In genomic region chr3:130893240-130894129, GRCh38 we compare ENCODE assay signal across 1 cellular context.
TF ChIP-seq lines count a peak whose summit lies in the region.

TSS of gene ATP2C1 (plus strand) at chr3:130894084. CDS start at chr3:130894770, 686 bp downstream.

TF ChIP-seq in HepG2, 621 proteins besides CTCF, POLR2A, EP300 and RAD21 (continued from another document and continues in another):
- TF ChIP-seq ZBTB40 (IDR thresholded peaks at IDR 0.05) (no peak), ZBTB40 (CRISPR knock-in tag; IDR thresholded peaks at IDR 0.05) (peak; percentile 81), ZNF772 (CRISPR knock-in tag; IDR thresholded peaks at IDR 0.05) (peak; percentile 85; the same call in 1 of the 2 replicates), ZZZ3 (CRISPR knock-in tag; IDR thresholded peaks at IDR 0.05; ENCODE audit: borderline replicate concordance) (no peak; the same call in 1 of the 2 replicates), BCL6 (CRISPR knock-in tag; IDR thresholded peaks at IDR 0.05) (no peak), ZNF281 (CRISPR knock-in tag; IDR thresholded peaks at IDR 0.05; ENCODE audit: borderline replicate concordance) (no peak), CCDC6 (CRISPR knock-in tag; IDR thresholded peaks at IDR 0.05) (no peak), DR1 (CRISPR knock-in tag; IDR thresholded peaks at IDR 0.05) (peak; percentile 42; the same call in 1 of the 2 replicates), E2F1 (CRISPR knock-in tag; IDR thresholded peaks at IDR 0.05) (no peak), ZNF253 (CRISPR knock-in tag; IDR thresholded peaks at IDR 0.05; ENCODE audit: borderline replicate concordance) (no peak), PRDM15 (CRISPR knock-in tag; IDR thresholded peaks at IDR 0.05) (0 out of 2 replicates have a peak, but pooled peaks have one; percentile 69), GABPA (IDR thresholded peaks at IDR 0.05; ENCODE audit: low read depth, low read length) (peak; percentile 61; the same call in 1 of the 2 replicates), GABPA (CRISPR knock-in tag; IDR thresholded peaks at IDR 0.05; ENCODE audit: low read depth) (peak; percentile 89), ZSCAN21 (CRISPR knock-in tag; IDR thresholded peaks at IDR 0.05; ENCODE audit: borderline replicate concordance) (peak; percentile 72), SOX5 (CRISPR knock-in tag; IDR thresholded peaks at IDR 0.05; ENCODE audit: borderline replicate concordance) (peak; percentile 10; the same call in 1 of the 2 replicates), MBNL3 (CRISPR knock-in tag; conservative IDR thresholded peaks at IDR 0.05) (no peak), TIGD3 (CRISPR knock-in tag; IDR thresholded peaks at IDR 0.05; ENCODE audit: borderline replicate concordance) (no peak), NR0B2 (CRISPR knock-in tag; IDR thresholded peaks at IDR 0.05) (no peak), KLF13 (CRISPR knock-in tag; IDR thresholded peaks at IDR 0.05) (no peak), ZSCAN5A (CRISPR knock-in tag; IDR thresholded peaks at IDR 0.05; ENCODE audit: borderline replicate concordance) (no peak), SRF (IDR thresholded peaks at IDR 0.05; ENCODE audit: low read depth, low read length) (no peak; the same call in 1 of the 2 replicates), ARHGAP35 (CRISPR knock-in tag; IDR thresholded peaks at IDR 0.05; ENCODE audit: borderline replicate concordance) (peak; percentile 59; the same call in 1 of the 2 replicates), STAG1 (CRISPR knock-in tag; IDR thresholded peaks at IDR 0.05) (no peak), SALL1 (CRISPR knock-in tag; IDR thresholded peaks at IDR 0.05) (peak; percentile 57), GPN1 (CRISPR knock-in tag; IDR thresholded peaks at IDR 0.05; ENCODE audit: borderline replicate concordance) (0 out of 2 replicates have a peak, but pooled peaks have one; percentile 41), ZSCAN12 (CRISPR knock-in tag; IDR thresholded peaks at IDR 0.05) (no peak), BCL3 (CRISPR knock-in tag; IDR thresholded peaks at IDR 0.05) (peak; percentile 61; the same call in 1 of the 2 replicates), ZNF547 (CRISPR knock-in tag; IDR thresholded peaks at IDR 0.05) (peak; percentile 62; the same call in 1 of the 2 replicates), ZMYM2 (CRISPR knock-in tag; IDR thresholded peaks at IDR 0.05) (0 out of 2 replicates have a peak, but pooled peaks have one; percentile 7), ZNF670 (CRISPR knock-in tag; IDR thresholded peaks at IDR 0.05; ENCODE audit: borderline replicate concordance) (peak; percentile 47; the same call in 1 of the 2 replicates), BRCA1 (CRISPR knock-in tag; IDR thresholded peaks at IDR 0.05) (no peak; the same call in 1 of the 2 replicates), ZBTB37 (CRISPR knock-in tag; IDR thresholded peaks at IDR 0.05) (no peak), ZNF180 (CRISPR knock-in tag; IDR thresholded peaks at IDR 0.05; ENCODE audit: borderline replicate concordance, low read depth) (no peak)
